10 cellular contexts compared by ENCODE assay signal in the genomic region with DNA sequence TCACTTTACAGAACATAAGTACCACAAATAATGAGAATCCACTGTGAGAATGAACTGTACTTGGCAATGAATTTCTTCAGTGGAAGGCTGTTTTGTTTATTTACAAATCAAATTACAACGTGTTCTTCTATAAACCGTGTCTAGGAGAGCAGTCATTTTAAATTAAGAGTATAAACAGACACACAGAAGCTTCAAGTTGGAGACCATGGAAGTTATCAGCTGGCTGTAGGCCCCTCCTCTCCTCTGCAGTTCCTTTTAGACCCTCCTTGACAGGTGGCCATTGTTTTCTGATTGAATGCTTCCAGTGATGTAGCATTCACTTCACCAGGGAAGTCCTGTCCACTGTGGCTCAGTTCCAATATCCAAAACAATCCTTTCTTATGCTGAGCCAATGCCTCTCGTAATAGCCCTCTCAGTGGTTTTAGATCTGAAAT. TPM values are rescaled to one million over a fixed set of nuclear protein-coding genes. Genes with fewer than 3 reads are reported as not detected.
DNase-seq lines count a peak whose midpoint lies in the region; ATAC-seq and TF ChIP-seq lines count a peak whose summit lies in the region.
"Had no signal": no experiment of that assay in that cellular context is flagged by ENCODE, and none has a peak within 500 bp of the region (broad histone marks: within the 10 kb centered on the region; RNA-seq: fewer than 3 reads in every experiment).

No MANE protein-coding gene starts in this region.

- peak; percentile 17 for DNase-seq in NCI-H82 (lab: John Stamatoyannopoulos, UW)
- no peak for DNase-seq in NCI-H82 treated with DMSO at 0.1 percent for 48 hours (lab: John Stamatoyannopoulos, UW; ENCODE audit: unreplicated experiment)
- no peak for DNase-seq in Panc1 (ENCODE audit: low read depth, low spot score)
- no peak for DNase-seq in foreskin keratinocyte
- DNase-seq in superior temporal gyrus (ENCODE audit: extremely low spot score) = peak; percentile 83
- DNase-seq in stimulated activated naive CD4-positive, alpha-beta T cell treated with Interleukin-2 at 50 U/mL for 16 hours (lab: John Stamatoyannopoulos, UW) = no peak
- no peak for DNase-seq in activated effector memory CD4-positive, alpha-beta T cell treated with Interleukin-2 at 50 U/mL for 16 hours
- DNase-seq: GM23248, left cardiac atrium had no signal

- H3K27me3 ChIP-seq in Panc1 (ENCODE audit: control insufficient read depth, insufficient read depth, low read length) = no peaks in the 10 kb centered on the region
- no peaks in the 10 kb centered on the region for H3K27me3 ChIP-seq in foreskin keratinocyte

- 0 out of 2 replicates have a peak overlapping the region, but pooled peaks have one; percentile 25 for H3K27ac ChIP-seq in Panc1 (ENCODE audit: low read length)
- peak overlapping the region; percentile 68 for H3K27ac ChIP-seq in foreskin keratinocyte

- H3K9me3 ChIP-seq in Panc1 (ENCODE audit: control insufficient read depth, insufficient read depth, low read depth, low read length) = no peaks in the 10 kb centered on the region

- H3K36me3 ChIP-seq in Panc1 (ENCODE audit: control insufficient read depth, insufficient read depth, low read length) = no peaks in the 10 kb centered on the region

- H3K4me3 ChIP-seq in Panc1 (ENCODE audit: low read depth in 2 of 2, low read length in 2 of 2) = no peak overlapping the region
- H3K4me3 ChIP-seq: GM23248 had no signal

- H3K4me1 ChIP-seq in Panc1 (ENCODE audit: control insufficient read depth, insufficient read depth, low read length) = peaks cover 12% of the 10 kb centered on the region
- H3K4me1 ChIP-seq in foreskin keratinocyte = peaks cover 17% of the 10 kb centered on the region

- in situ Hi-C loops in Panc1 (cut with HindIII; ENCODE audit: low pct_unique_long_range_greater_than_20kb, low sequenced_read_pairs) = no loop called here

- CTCF ChIA-PET in Panc1 (lab: Charles Lee) = no interaction called here

- BruUV-seq in Panc1 (replicated peaks; lab: Mats Ljungman, UMichigan) = no TSS peak

- TF ChIP-seq CTCF in Panc1 (IDR thresholded peaks at IDR 0.05) = no peak
- no peak for TF ChIP-seq CTCF in foreskin keratinocyte (conservative IDR thresholded peaks at IDR 0.05)

- intact Hi-C loops in Panc1 (cut with micrococcal nuclease; ENCODE audit: unreplicated experiment) = no loop called here

- POLR2A ChIA-PET in Panc1 (lab: Charles Lee) = no interaction called here

- ATAC-seq in Panc1 = peak; percentile 50; the same call in 1 of the 2 replicates
- no peak for ATAC-seq in foreskin keratinocyte
- no peak for ATAC-seq in GM18519 (IDR thresholded peaks at IDR 0.05; ENCODE audit: low FRiP score, unreplicated experiment)

RNA-seq across cellular contexts. Expression of gene MAPK6, which starts 7.3 kb away (rescaled TPM):
- 66.6 TPM for total RNA-seq in Panc1 (2021; ENCODE audit: unreplicated experiment)
- 30.3 TPM for polyA plus RNA-seq in Panc1 (2012; ENCODE audit: insufficient read length)
- 76.6 and 78.2 TPM in 2 replicates for total RNA-seq in foreskin keratinocyte
- polyA plus RNA-seq in foreskin keratinocyte = 16.6 and 19.8 TPM in 2 replicates

RNA-seq across cellular contexts. Expression of gene LEO1, which starts 40.1 kb away (rescaled TPM):
- 30.1 TPM for total RNA-seq in Panc1 (2021; ENCODE audit: unreplicated experiment)
- 21.1 TPM for polyA plus RNA-seq in Panc1 (2012; ENCODE audit: insufficient read length)
- 33.3 and 38.3 TPM in 2 replicates for total RNA-seq in foreskin keratinocyte
- polyA plus RNA-seq in foreskin keratinocyte = 17.8 and 20.3 TPM in 2 replicates

Comparison
In these comparisons a context has a peak if more than half of its experiments do, and no peak if none do; other contexts are left out.
1. DNase-seq: peak in NCI-H82 (single experiment) and superior temporal gyrus (single experiment); none in NCI-H82 treated with DMSO at 0.1 percent for 48 hours (single experiment), Panc1 (single experiment), foreskin keratinocyte (0 of 2), stimulated activated naive CD4-positive, alpha-beta T cell treated with Interleukin-2 at 50 U/mL for 16 hours (single experiment) and activated effector memory CD4-positive, alpha-beta T cell treated with Interleukin-2 at 50 U/mL for 16 hours (single experiment).